Comparison of ENCODE assay signal across 8 cellular contexts in genomic region chr16:2867987-2868789, GRCh38. TPM values are rescaled to one million over a fixed set of nuclear protein-coding genes. Genes with fewer than 3 reads are reported as not detected.
DNase-seq lines count a peak whose midpoint lies in the region.

No MANE protein-coding gene starts in this region.

- H3K9me3 ChIP-seq in ES-I3 (ENCODE audit: control insufficient read depth, insufficient read depth, low read length) (no peaks in the 10 kb centered on the region), MG63 (no peaks in the 10 kb centered on the region), neuron (ENCODE audit: low read length) (no peaks in the 10 kb centered on the region)

- peaks cover 4% of the 10 kb centered on the region for H3K27me3 ChIP-seq in H7 (ENCODE audit: control insufficient read depth, insufficient read depth, low read length)
- H3K27me3 ChIP-seq in MG63, result no peaks in the 10 kb centered on the region
- peaks cover 6% of the 10 kb centered on the region for H3K27me3 ChIP-seq in neuron (ENCODE audit: insufficient read depth, low read length)

- no peaks in the 10 kb centered on the region for H3K36me3 ChIP-seq in ES-I3 (ENCODE audit: insufficient read depth, low read length)
- H3K36me3 ChIP-seq in H7 (replicated peaks; ENCODE audit: control insufficient read depth, insufficient read depth, low read length), result no peaks in the 10 kb centered on the region
- no peaks in the 10 kb centered on the region for H3K36me3 ChIP-seq in MG63
- H3K36me3 ChIP-seq in neuron (ENCODE audit: insufficient read depth, low read length), result no peaks in the 10 kb centered on the region

- H3K4me1 ChIP-seq in ES-I3 (ENCODE audit: insufficient read depth, low read length) (no peaks in the 10 kb centered on the region), neuron (ENCODE audit: insufficient read depth, low read length) (peaks cover 3% of the 10 kb centered on the region)

- DNase-seq in H7, result peak; percentile 99
- peak; percentile 95 for DNase-seq in MG63
- DNase-seq in SIG-M5 (lab: John Stamatoyannopoulos, UW), result peak; percentile 63
- peak; percentile 86 to 97 (median 88) for DNase-seq in activated naive CD4-positive, alpha-beta T cell (lab: John Stamatoyannopoulos, UW)
- DNase-seq in foreskin melanocyte, result peak; percentile 92
- DNase-seq in stromal cell of bone marrow (ENCODE audit: low read depth), result peak; percentile 90

- H3K4me3 ChIP-seq in H7 (ENCODE audit: insufficient read depth, low read depth, low read length), result peak overlapping the region; percentile 50
- H3K4me3 ChIP-seq in MG63, result peak overlapping the region; percentile 71
- H3K4me3 ChIP-seq in neuron (ENCODE audit: low read length), result peak overlapping the region; percentile 54

- peak overlapping the region; percentile 46 for H2AFZ ChIP-seq in neuron (ENCODE audit: low read depth, low read length)

- peak overlapping the region; percentile 75 for H3K9ac ChIP-seq in ES-I3 (ENCODE audit: low read depth, low read length)

RNA-seq across cellular contexts. Expression of gene PRSS22, which starts 10.2 kb away (rescaled TPM):
- total RNA-seq in H7 (2014; rRNA removed; shearing (Covaris generic)), result 0.80 and 0.85 TPM in 2 replicates
- not detected in 2 replicates for total RNA-seq in MG63 (2014; rRNA removed; shearing (Covaris generic); ENCODE audit: low replicate concordance)

RNA-seq across cellular contexts. Expression of gene FLYWCH2, which starts 14.8 kb away (rescaled TPM):
- 55.2 and 94.1 TPM in 2 replicates for total RNA-seq in H7 (2014; rRNA removed; shearing (Covaris generic))
- total RNA-seq in MG63 (2014; rRNA removed; shearing (Covaris generic); ENCODE audit: low replicate concordance), result 176 and 179 TPM in 2 replicates

RNA-seq across cellular contexts. Expression of gene ZG16B, which starts 38.1 kb away (rescaled TPM):
- total RNA-seq in H7 (2014; rRNA removed; shearing (Covaris generic)), result not detected in 2 replicates
- total RNA-seq in MG63 (2014; rRNA removed; shearing (Covaris generic); ENCODE audit: low replicate concordance), result 2.7 TPM in 1 of 2 replicates, not detected in the other

RNA-seq across cellular contexts. Expression of gene FLYWCH1, which starts 43.5 kb away (rescaled TPM):
- 22.7 and 33.5 TPM in 2 replicates for total RNA-seq in H7 (2014; rRNA removed; shearing (Covaris generic))
- 112 and 126 TPM in 2 replicates for total RNA-seq in MG63 (2014; rRNA removed; shearing (Covaris generic); ENCODE audit: low replicate concordance)

RNA-seq across cellular contexts. Expression of gene PRSS21, which starts 51.2 kb away (rescaled TPM):
- 0.42 and 1.5 TPM in 2 replicates for total RNA-seq in H7 (2014; rRNA removed; shearing (Covaris generic))
- total RNA-seq in MG63 (2014; rRNA removed; shearing (Covaris generic); ENCODE audit: low replicate concordance), result 5.8 and 11.9 TPM in 2 replicates

Comparison
In these comparisons a context has a peak if more than half of its experiments do, and no peak if none do; other contexts are left out.
1. Peak in every context shown above with its lines: DNase-seq and H3K4me3 ChIP-seq.